Comparison of ENCODE assay signal across 8 cellular contexts in the genomic region with DNA sequence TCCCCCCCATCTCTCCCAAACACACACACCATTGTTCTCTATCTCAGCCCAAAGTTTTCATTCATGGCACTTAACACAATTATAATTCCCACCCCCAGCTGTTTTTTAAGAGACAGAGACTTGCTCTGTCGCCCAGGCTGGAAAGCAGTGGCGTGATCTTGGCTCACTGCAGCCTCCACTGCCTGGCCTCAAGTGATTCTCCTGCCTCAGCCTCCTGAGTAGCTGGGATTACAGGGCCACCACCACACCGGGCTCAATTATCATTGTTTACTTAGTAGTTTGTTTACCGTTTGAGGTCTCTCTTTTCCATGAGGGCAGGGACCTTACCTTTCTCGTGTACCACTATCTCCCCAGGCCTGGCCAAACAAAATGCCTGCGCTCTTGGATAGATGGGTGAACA.
"Had no signal": no experiment of that assay in that cellular context is flagged by ENCODE, and none has a peak within 500 bp of the region (broad histone marks: within the 10 kb centered on the region; RNA-seq: fewer than 3 reads in every experiment).

No MANE protein-coding gene starts in this region.

- H3K27ac ChIP-seq: GM23248, HL-60 had no signal

- H3K9me3 Mint-ChIP-seq: HFFc6 had no signal

- H3K4me3 Mint-ChIP-seq: HFFc6 had no signal

- H3K27ac Mint-ChIP-seq: HFFc6 had no signal

- H3K4me3 ChIP-seq: GM23248, HAP-1 had no signal

- H3K9me3 ChIP-seq: HAP-1 had no signal

- DNase-seq: GM23248, GOT3, H7, HFFc6, IMR-90 had no signal

- H3K4me1 ChIP-seq: HAP-1 had no signal

- ATAC-seq: HCT116 had no signal

- H3K36me3 ChIP-seq: HAP-1 had no signal
